ENCODE assay signal across 8 cellular contexts in genomic region chr5:103258957-103259704, GRCh38. TPM values are rescaled to one million over a fixed set of nuclear protein-coding genes. Genes with fewer than 3 reads are reported as not detected.
A peak's percentile ranks its signal among the peaks of the same experiment; 100 is the strongest.
DNase-seq lines count a peak whose midpoint lies in the region; ATAC-seq and TF ChIP-seq lines count a peak whose summit lies in the region.

No MANE protein-coding gene starts in this region.

- peak; percentile 53 for TF ChIP-seq POLR2A in GM19193 (IDR thresholded peaks at IDR 0.05; ENCODE audit: extremely low read depth, insufficient read depth, insufficient read length)

- peak overlapping the region; percentile 92 for H3K9ac ChIP-seq in NT2/D1 (ENCODE audit: insufficient read length, low read depth)

- peaks cover 5 to 13% (median 12%) of the 10 kb centered on the region in 3 donors for H3K4me1 Mint-ChIP-seq in naive B cell
- peaks cover 31% of the 10 kb centered on the region for H3K4me1 Mint-ChIP-seq in stimulated activated memory B cell treated with anti-CD40 and anti-IgM and Interleukin-4, amounts not matched to agents 10 μg/mL and 1 μg/mL and 100 μg/mL, for 72 hours

- H3K36me3 ChIP-seq in NT2/D1 (ENCODE audit: insufficient read depth, insufficient read length, low read length) (no peaks in the 10 kb centered on the region), esophagus (ENCODE audit: control insufficient read depth in 2 of 2, insufficient read depth in 2 of 2, low read length in 1 of 2) (no peaks in the 10 kb centered on the region)

- H3K9me3 ChIP-seq in NT2/D1 (ENCODE audit: insufficient read depth, low read length) (no peaks in the 10 kb centered on the region), esophagus (ENCODE audit: control insufficient read depth in 2 of 2, insufficient read depth in 1 of 2, low read depth in 1 of 2, low read length in 1 of 2) (no peaks in the 10 kb centered on the region)

- peaks cover 0 to 18% (median 6%) of the 10 kb centered on the region in 3 donors for H3K27me3 Mint-ChIP-seq in naive B cell
- peaks cover 20% of the 10 kb centered on the region for H3K27me3 Mint-ChIP-seq in stimulated activated memory B cell treated with anti-CD40 and anti-IgM and Interleukin-4, amounts not matched to agents 10 μg/mL and 1 μg/mL and 100 μg/mL, for 72 hours

- no peaks in the 10 kb centered on the region for H3K36me3 Mint-ChIP-seq in naive B cell
- H3K36me3 Mint-ChIP-seq in stimulated activated memory B cell treated with anti-CD40 and anti-IgM and Interleukin-4, amounts not matched to agents 10 μg/mL and 1 μg/mL and 100 μg/mL, for 72 hours, result no peaks in the 10 kb centered on the region

- H3K4me3 ChIP-seq in NT2/D1 (ENCODE audit: insufficient read length, low read depth) (peak overlapping the region; percentile 80), esophagus (ENCODE audit: low read depth in 1 of 2, low read length in 2 of 2) (peak overlapping the region; percentile 94 to 96)

- peak overlapping the region in 5 of 6 donors; percentile 38 to 86 (median 63) for H3K27ac Mint-ChIP-seq in naive B cell
- peak overlapping the region; percentile 87 for H3K27ac Mint-ChIP-seq in stimulated activated memory B cell treated with anti-CD40 and anti-IgM and Interleukin-4, amounts not matched to agents 10 μg/mL and 1 μg/mL and 100 μg/mL, for 72 hours

- H3K4me3 Mint-ChIP-seq in naive B cell, result peak overlapping the region; percentile 85 to 94 (median 92)
- H3K4me3 Mint-ChIP-seq in stimulated activated memory B cell treated with anti-CD40 and anti-IgM and Interleukin-4, amounts not matched to agents 10 μg/mL and 1 μg/mL and 100 μg/mL, for 72 hours, result peak overlapping the region; percentile 93

- DNase-seq in C1 segment of cervical spinal cord (lab: John Stamatoyannopoulos, UW) (peak in 12 of 14 donors; percentile 50 to 87 (median 75)), NT2/D1 (ENCODE audit: low read depth, low spot score) (peak; percentile 13), activated T-cell treated with anti-CD3 and anti-CD28 coated beads for 24 hours (ENCODE audit: low read depth) (peak; percentile 30), naive B cell (peak; percentile 70)

- 0% methylated on average over 74 to 91 of the region's 91 CpGs for WGBS in esophagus, 2 donors

- H3K4me1 ChIP-seq in NT2/D1 (ENCODE audit: insufficient read depth, insufficient read length) (no peaks in the 10 kb centered on the region), esophagus (ENCODE audit: control insufficient read depth in 2 of 2, insufficient read depth in 2 of 2, low read length in 1 of 2) (peaks cover 0 to 3% of the 10 kb centered on the region in 2 donors)

- ATAC-seq in HG03354 (IDR thresholded peaks at IDR 0.05; ENCODE audit: poor library complexity, severe bottlenecking, unreplicated experiment), result peak; percentile 43
- peak; percentile 48 to 53 for ATAC-seq in naive B cell (ENCODE audit: low read depth in 2 of 2)
- ATAC-seq in stimulated activated memory B cell treated with anti-CD40 and anti-IgM and Interleukin-4, amounts not matched to agents 10 μg/mL and 1 μg/mL and 100 μg/mL, for 72 hours, result peak; percentile 73

- peak overlapping the region; percentile 88 to 97 for H3K27ac ChIP-seq in esophagus (ENCODE audit: low read depth in 2 of 2, low read length in 1 of 2)

- H3K27me3 ChIP-seq in NT2/D1 (ENCODE audit: insufficient read depth, insufficient read length) (no peaks in the 10 kb centered on the region), esophagus (ENCODE audit: control insufficient read depth in 1 of 2, insufficient read depth in 2 of 2, low read length in 2 of 2) (no peaks in the 10 kb centered on the region)

- H3K9me3 Mint-ChIP-seq in naive B cell, result no peaks in the 10 kb centered on the region
- no peaks in the 10 kb centered on the region for H3K9me3 Mint-ChIP-seq in stimulated activated memory B cell treated with anti-CD40 and anti-IgM and Interleukin-4, amounts not matched to agents 10 μg/mL and 1 μg/mL and 100 μg/mL, for 72 hours

RNA-seq across cellular contexts. Expression of gene MACIR, which starts 0.6 kb away (rescaled TPM):
- polyA plus RNA-seq in esophagus (1 to 10 TPM; 3.0 to 3.8 TPM), naive B cell (ENCODE audit: low read depth in 6 of 6) (1 to 10 TPM; 1.4 to 7.7 (median 2.6) TPM)

Comparison
In these comparisons a context has a peak if more than half of its experiments do, and no peak if none do; other contexts are left out.
1. Peak in every context shown above with its lines: DNase-seq, ATAC-seq, H3K4me3 ChIP-seq and H3K27ac ChIP-seq.
2. DNase-seq: peak in every context shown above with its lines; median percentile 75 in C1 segment of cervical spinal cord; 70 in naive B cell; 30 in activated T-cell treated with anti-CD3 and anti-CD28 coated beads for 24 hours; 13 in NT2/D1.